8 cellular contexts compared by ENCODE assay signal in the genomic region with DNA sequence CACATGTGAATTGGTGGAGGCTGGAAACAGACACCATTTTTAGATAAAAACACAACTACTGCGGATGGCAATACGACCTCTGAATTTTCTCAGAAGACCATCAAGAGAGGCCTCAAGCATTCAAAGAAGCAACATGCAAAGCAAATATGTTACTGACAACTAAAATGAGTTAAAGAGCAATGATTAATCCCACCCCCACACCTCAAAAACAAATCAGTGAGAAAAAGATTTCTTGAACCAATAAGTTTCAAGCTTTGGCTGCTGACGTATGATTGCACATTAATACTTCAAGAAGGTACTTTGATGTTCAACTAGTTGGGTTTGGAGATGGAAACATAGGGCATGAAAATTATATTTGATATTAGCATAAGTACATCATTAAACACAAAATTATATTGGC. TPM values are rescaled to one million over a fixed set of nuclear protein-coding genes. Genes with fewer than 3 reads are reported as not detected.
DNase-seq lines count a peak whose midpoint lies in the region; ATAC-seq, FAIRE-seq and TF ChIP-seq lines count a peak whose summit lies in the region.

No MANE protein-coding gene starts in this region.

- H3K27ac ChIP-seq in DOHH2 (ENCODE audit: low read depth, low read length) (no peak overlapping the region), PC-3 (ENCODE audit: low read length) (no peak overlapping the region), endothelial cell of umbilical vein (ENCODE audit: insufficient read depth, low read depth, low read length) (no peak overlapping the region)

- peaks cover 72% of the 10 kb centered on the region for H3K79me2 ChIP-seq in DOHH2 (ENCODE audit: control insufficient read depth, low read length)
- peaks cover 69% of the 10 kb centered on the region for H3K79me2 ChIP-seq in PC-3 (ENCODE audit: low read length)
- H3K79me2 ChIP-seq in endothelial cell of umbilical vein (ENCODE audit: control insufficient read depth, insufficient read depth, low read length) = peaks cover 17% of the 10 kb centered on the region

- peaks cover 2% of the 10 kb centered on the region for H3K36me3 Mint-ChIP-seq in progenitor cell of endocrine pancreas (ENCODE audit: insufficient read depth)

- dilution Hi-C loops in endothelial cell of umbilical vein (cut with MboI; ENCODE audit: extremely low pct_ligation_motif_present, low sequenced_read_pairs) = no loop called here

- BruUV-seq in PC-3 (replicated peaks; lab: Mats Ljungman, UMichigan) (no TSS peak), endothelial cell of umbilical vein (replicated peaks; lab: Mats Ljungman, UMichigan) (no TSS peak)

- H3K27ac Mint-ChIP-seq in progenitor cell of endocrine pancreas = peak overlapping the region; percentile 99

- H3K4me3 ChIP-seq in DOHH2 (ENCODE audit: low read length) (peak overlapping the region; percentile 99), PC-3 (ENCODE audit: low read length) (peak overlapping the region; percentile 85), endothelial cell of umbilical vein (replicated peaks in 1 of 3; ENCODE audit: insufficient read depth in 1 of 3, low read depth in 1 of 3, low read length in 3 of 3) (peak overlapping the region; percentile 66 to 96 (median 92))

- H3F3A ChIP-seq in DOHH2 (ENCODE audit: control insufficient read depth, insufficient read depth) (no peaks in the 10 kb centered on the region), PC-3 (ENCODE audit: low read length, unreplicated experiment) (no peaks in the 10 kb centered on the region)

- intact Hi-C loops in PC-3 (cut with micrococcal nuclease) (loop anchor here (2.0 kb wide), 1 partner anchor 387 kb away; no protein-coding TSS in a partner anchor), endothelial cell of umbilical vein (cut with micrococcal nuclease) (no loop called here)

- H3K4me1 Mint-ChIP-seq in progenitor cell of endocrine pancreas (ENCODE audit: low read depth) = peaks cover 17% of the 10 kb centered on the region

- TF ChIP-seq POLR2A in endothelial cell of umbilical vein (IDR thresholded peaks at IDR 0.05; ENCODE audit: low read depth, low read length) = no peak

- FAIRE-seq in endothelial cell of umbilical vein (lab: Jason Lieb, UNC) (peak; percentile 69), D721Med (lab: Jason Lieb, UNC) (no peak)

- ATAC-seq in PC-3 = no peak
- ATAC-seq in HG02840 (IDR thresholded peaks at IDR 0.05; ENCODE audit: low FRiP score, unreplicated experiment) = no peak
- ATAC-seq in GM21528 (IDR thresholded peaks at IDR 0.05; ENCODE audit: low FRiP score, unreplicated experiment) = no peak

- POLR2A ChIA-PET in PC-3 (lab: Charles Lee; ENCODE audit: unreplicated experiment) (no interaction called here), endothelial cell of umbilical vein (lab: Charles Lee) (no interaction called here)

- peaks cover 38% of the 10 kb centered on the region for H3K4me1 ChIP-seq in DOHH2 (ENCODE audit: control insufficient read depth, low read length)
- peaks cover 18% of the 10 kb centered on the region for H3K4me1 ChIP-seq in PC-3 (ENCODE audit: insufficient read depth, low read length)
- peaks cover 19% of the 10 kb centered on the region for H3K4me1 ChIP-seq in endothelial cell of umbilical vein (ENCODE audit: control insufficient read depth, extremely low read depth, insufficient read depth, low read length)

- peak overlapping the region; percentile 83 for H3K9ac ChIP-seq in PC-3 (ENCODE audit: low read length)
- peak overlapping the region; percentile 77 for H3K9ac ChIP-seq in endothelial cell of umbilical vein (replicated peaks; ENCODE audit: extremely low read depth, insufficient read depth, low read length)

- TF ChIP-seq CTCF in DOHH2 (IDR thresholded peaks at IDR 0.05; ENCODE audit: low read depth, low read length, poor library complexity, severe bottlenecking) = no peak
- TF ChIP-seq CTCF in PC-3 (conservative IDR thresholded peaks at IDR 0.05; ENCODE audit: low read depth, low read length) = no peak
- TF ChIP-seq CTCF in endothelial cell of umbilical vein (IDR thresholded peaks at IDR 0.05; ENCODE audit: extremely low read depth in 1 of 2, insufficient read depth in 1 of 2, low read depth in 1 of 2, low read length in 2 of 2) = no peak
- no peak for TF ChIP-seq CTCF in progenitor cell of endocrine pancreas (IDR thresholded peaks at IDR 0.05; ENCODE audit: unreplicated experiment)
- no peak for TF ChIP-seq CTCF in D721Med (IDR thresholded peaks at IDR 0.05; ENCODE audit: insufficient read depth, missing control alignments)

- no peaks in the 10 kb centered on the region for H3K9me1 ChIP-seq in endothelial cell of umbilical vein (replicated peaks; ENCODE audit: control insufficient read depth, extremely low read depth, insufficient read depth, low read length)

- DNase-seq in PC-3 (peak; percentile 14), endothelial cell of umbilical vein (ENCODE audit: low read depth, low spot score) (no peak), progenitor cell of endocrine pancreas (ENCODE audit: low spot score, unreplicated experiment) (no peak), D721Med (ENCODE audit: insufficient read length, low spot score) (no peak), DMS153 treated with DMSO at 0.1 percent for 48 hours (lab: John Stamatoyannopoulos, UW; ENCODE audit: unreplicated experiment) (no peak)

- peak overlapping the region; percentile 98 for H3K4me3 Mint-ChIP-seq in progenitor cell of endocrine pancreas (ENCODE audit: low read depth)

- H3K9me2 ChIP-seq in DOHH2 (replicated peaks; ENCODE audit: control insufficient read depth, low read length) (no peaks in the 10 kb centered on the region), PC-3 (replicated peaks; ENCODE audit: low read length) (no peaks in the 10 kb centered on the region)

- H2AFZ ChIP-seq in PC-3 (ENCODE audit: low read length) (peak overlapping the region; percentile 88), endothelial cell of umbilical vein (ENCODE audit: low read depth, low read length) (peak overlapping the region; percentile 16)

- H3K9me3 Mint-ChIP-seq in progenitor cell of endocrine pancreas (ENCODE audit: low read depth) = no peaks in the 10 kb centered on the region

- CTCF ChIA-PET in PC-3 (lab: Charles Lee) (interaction anchor here (1.0 kb wide), 1 partner anchor 52 kb away, joined by 3 read pairs; no protein-coding TSS in a partner anchor), endothelial cell of umbilical vein (lab: Charles Lee) (interaction anchor here (1.0 kb wide), 1 partner anchor 9 kb away, joined by 5 read pairs; no protein-coding TSS in a partner anchor)

- peak overlapping the region; percentile 87 for H3K4me2 ChIP-seq in DOHH2 (ENCODE audit: low read length)
- peak overlapping the region; percentile 97 for H3K4me2 ChIP-seq in PC-3 (ENCODE audit: low read length)
- peak overlapping the region; percentile 92 for H3K4me2 ChIP-seq in endothelial cell of umbilical vein (ENCODE audit: insufficient read depth, low read length)

- H4K20me1 ChIP-seq in DOHH2 (ENCODE audit: control insufficient read depth, insufficient read depth, low read depth, low read length) = no peaks in the 10 kb centered on the region
- no peaks in the 10 kb centered on the region for H4K20me1 ChIP-seq in PC-3 (ENCODE audit: low read length)
- H4K20me1 ChIP-seq in endothelial cell of umbilical vein (replicated peaks; ENCODE audit: control insufficient read depth, extremely low read depth, insufficient read depth, low read length) = no peaks in the 10 kb centered on the region

- H3K27me3 ChIP-seq in DOHH2 (ENCODE audit: control insufficient read depth, low read length) (no peaks in the 10 kb centered on the region), PC-3 (ENCODE audit: low read length) (no peaks in the 10 kb centered on the region), endothelial cell of umbilical vein (ENCODE audit: control insufficient read depth in 2 of 2, insufficient read depth in 2 of 2, low read length in 2 of 2) (no peaks in the 10 kb centered on the region)

- H3K27me3 Mint-ChIP-seq in progenitor cell of endocrine pancreas = no peaks in the 10 kb centered on the region

- H3K36me3 ChIP-seq in DOHH2 (ENCODE audit: control insufficient read depth, low read length) (peaks cover 37% of the 10 kb centered on the region), PC-3 (ENCODE audit: low read depth, low read length) (no peaks in the 10 kb centered on the region), endothelial cell of umbilical vein (ENCODE audit: control insufficient read depth in 2 of 2, extremely low read depth in 1 of 2, insufficient read depth in 2 of 2, low read length in 2 of 2) (no peaks in the 10 kb centered on the region)

- H3K9me3 ChIP-seq in DOHH2 (ENCODE audit: control insufficient read depth, insufficient read depth, low read length) (no peaks in the 10 kb centered on the region), PC-3 (ENCODE audit: low read length) (no peaks in the 10 kb centered on the region), endothelial cell of umbilical vein (replicated peaks; ENCODE audit: control insufficient read depth, insufficient read depth, low read length) (no peaks in the 10 kb centered on the region)

RNA-seq across cellular contexts. Expression of gene MMUT, which starts 1.0 kb away (rescaled TPM):
- total RNA-seq in PC-3 (2014; rRNA removed) = 3.7 and 4.5 TPM in 2 replicates
- 15.7 and 16.2 TPM in 2 replicates for total RNA-seq in endothelial cell of umbilical vein
- polyA plus RNA-seq in endothelial cell of umbilical vein = 6.6 and 7.8 TPM in 2 replicates
- polyA plus RNA-seq in endothelial cell of umbilical vein (2011; cell fraction: cytosol; rRNA removed) = 7.9 and 8.1 TPM in 2 replicates
- polyA plus RNA-seq in endothelial cell of umbilical vein (2011; cell fraction: nucleus; rRNA removed) = 14.3 and 17.5 TPM in 2 replicates
- polyA plus RNA-seq in endothelial cell of umbilical vein (2012) = 12.3 and 12.7 TPM in 2 replicates
- polyA minus RNA-seq in endothelial cell of umbilical vein = 12.9 and 15.1 TPM in 2 replicates
- polyA minus RNA-seq in endothelial cell of umbilical vein (2011; cell fraction: cytosol; rRNA and poly(A)+ RNA removed) = 7.0 TPM
- polyA minus RNA-seq in endothelial cell of umbilical vein (2011; cell fraction: nucleus; rRNA and poly(A)+ RNA removed) = 7.5 and 9.2 TPM in 2 replicates
- 26.4 and 26.6 TPM in 2 replicates for total RNA-seq in progenitor cell of endocrine pancreas

RNA-seq across cellular contexts. Expression of gene CENPQ, which starts 1.1 kb away (rescaled TPM):
- total RNA-seq in PC-3 (2014; rRNA removed) = 8.3 and 9.7 TPM in 2 replicates
- total RNA-seq in endothelial cell of umbilical vein = 8.0 and 8.2 TPM in 2 replicates
- 2.2 and 3.3 TPM in 2 replicates for polyA plus RNA-seq in endothelial cell of umbilical vein
- 3.9 and 5.1 TPM in 2 replicates for polyA plus RNA-seq in endothelial cell of umbilical vein (2011; cell fraction: cytosol; rRNA removed)
- polyA plus RNA-seq in endothelial cell of umbilical vein (2011; cell fraction: nucleus; rRNA removed) = 3.3 and 5.0 TPM in 2 replicates
- 3.8 and 7.1 TPM in 2 replicates for polyA plus RNA-seq in endothelial cell of umbilical vein (2012)
- polyA minus RNA-seq in endothelial cell of umbilical vein = 0.79 and 1.2 TPM in 2 replicates
- 1.8 TPM for polyA minus RNA-seq in endothelial cell of umbilical vein (2011; cell fraction: cytosol; rRNA and poly(A)+ RNA removed)
- 0.87 and 2.0 TPM in 2 replicates for polyA minus RNA-seq in endothelial cell of umbilical vein (2011; cell fraction: nucleus; rRNA and poly(A)+ RNA removed)
- total RNA-seq in progenitor cell of endocrine pancreas = 7.8 and 8.0 TPM in 2 replicates

RNA-seq across cellular contexts. Expression of gene GLYATL3, which starts 37.7 kb away (rescaled TPM):
- total RNA-seq in PC-3 (2014; rRNA removed) (not detected in 2 replicates), endothelial cell of umbilical vein (not detected in 2 replicates), progenitor cell of endocrine pancreas (not detected in 2 replicates)
- not detected in 2 replicates for polyA plus RNA-seq in endothelial cell of umbilical vein
- polyA plus RNA-seq in endothelial cell of umbilical vein (2011; cell fraction: cytosol; rRNA removed) = not detected in 2 replicates
- not detected in 2 replicates for polyA plus RNA-seq in endothelial cell of umbilical vein (2011; cell fraction: nucleus; rRNA removed)
- polyA plus RNA-seq in endothelial cell of umbilical vein (2012) = not detected in 2 replicates
- polyA minus RNA-seq in endothelial cell of umbilical vein = not detected in 2 replicates
- polyA minus RNA-seq in endothelial cell of umbilical vein (2011; cell fraction: cytosol; rRNA and poly(A)+ RNA removed) = not detected
- not detected in 2 replicates for polyA minus RNA-seq in endothelial cell of umbilical vein (2011; cell fraction: nucleus; rRNA and poly(A)+ RNA removed)
